In the genomic region with DNA sequence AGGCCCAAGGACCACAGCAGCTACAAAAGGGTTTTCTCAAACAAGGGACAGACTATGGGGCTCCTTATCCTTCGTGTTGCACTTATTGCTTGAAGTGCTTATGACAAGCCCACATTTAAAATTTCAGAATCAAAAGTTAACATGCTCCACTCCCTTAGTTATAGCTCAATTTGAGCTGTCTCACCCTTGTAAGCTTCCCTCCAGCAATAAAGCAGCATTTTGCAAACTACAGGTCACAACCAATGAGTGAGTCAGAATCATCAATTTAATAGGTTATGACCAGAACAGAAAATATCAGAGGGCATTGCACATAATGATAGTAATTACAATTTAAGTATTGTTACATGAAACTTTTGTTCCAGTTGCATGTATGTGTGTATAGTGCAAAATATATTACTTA, we compare ENCODE assay signal across 19 cellular contexts.
"Had no signal": no experiment of that assay in that cellular context is flagged by ENCODE, and none has a peak within 500 bp of the region (broad histone marks: within the 10 kb centered on the region; RNA-seq: fewer than 3 reads in every experiment).

No MANE protein-coding gene starts in this region.

- H3K4me3 ChIP-seq: PC-9, Peyer's patch, SJSA1, SK-N-MC had no signal

- H3K27me3 ChIP-seq: Peyer's patch, SJSA1 had no signal

- H3K9me3 ChIP-seq: Peyer's patch, SJSA1 had no signal

- H3K4me1 ChIP-seq: Peyer's patch, SJSA1 had no signal

- H3K36me3 ChIP-seq: Peyer's patch, SJSA1 had no signal

- DNase-seq: KBM-7, MV-4-11, NCI-H1048, NCI-H1105, NCI-H1436 treated with DMSO at 0.1 percent for 48 hours, NCI-H1694, NCI-H187 treated with DMSO at 0.1 percent for 48 hours, NCI-H2029 treated with DMSO at 0.1 percent for 48 hours, NCI-H2227 treated with DMSO at 0.1 percent for 48 hours, NCI-H524, NCI-H526 treated with DMSO at 0.1 percent for 48 hours, NCI-H774, PC-9, Peyer's patch, Right ventricle myocardium superior, SIG-M5, T-helper 1 cell had no signal

- H3K27ac ChIP-seq: PC-9, Peyer's patch, SJSA1, SK-N-MC had no signal

- H3K4me2 ChIP-seq: PC-9 had no signal

- H2AFZ ChIP-seq: PC-9 had no signal
